In genomic region chr9:66812958-66813357, GRCh38 we compare ENCODE assay signal across 7 cellular contexts.
DNase-seq lines count a peak whose midpoint lies in the region; TF ChIP-seq lines count a peak whose summit lies in the region.
"Not testable (repeated sequence)": the region's sequence is repeated elsewhere in the genome, so short reads cannot be mapped to it uniquely, and the experiment has no call there.

No MANE protein-coding gene starts in this region.

- H3K27ac Mint-ChIP-seq in H9 (peak overlapping the region; percentile 97 to 98 (median 98)), endothelial cell (ENCODE audit: unreplicated experiment) (peak overlapping the region; percentile 86), neural crest cell (ENCODE audit: unreplicated experiment) (peak overlapping the region; percentile 98)

- H2AK5ac ChIP-seq in H9 (ENCODE audit: insufficient read length, low read length); mesendoderm (ENCODE audit: low read length): not testable (repeated sequence)

- H3K14ac ChIP-seq in H9 (ENCODE audit: insufficient read depth, low read length) = not testable (repeated sequence)

- WGBS in H9 (ENCODE audit: extremely low coverage, insufficient read length, low lambda C conversion rate) = no CpG with 5 or more reads among the region's 2 CpGs
- no CpG with 5 or more reads among the region's 2 CpGs for WGBS in mesendoderm (ENCODE audit: extremely low coverage, insufficient coverage, low lambda C conversion rate)

- H2BK15ac ChIP-seq in H9 (ENCODE audit: low read depth, low read length); mesendoderm (replicated peaks; ENCODE audit: low read depth): not testable (repeated sequence)

- not testable (repeated sequence) for H3K36me3 Mint-ChIP-seq in H9 (ENCODE audit: insufficient read depth in 1 of 3, low read depth in 3 of 3); endothelial cell (ENCODE audit: low read depth, unreplicated experiment); neural crest cell (ENCODE audit: low read depth)

- not testable (repeated sequence) for H3K4me1 Mint-ChIP-seq in H9; endothelial cell (ENCODE audit: unreplicated experiment)
- H3K4me1 Mint-ChIP-seq in neural crest cell = peaks cover 15% of the 10 kb centered on the region

- not testable (repeated sequence) for H3K27me3 Mint-ChIP-seq in H9 (ENCODE audit: low read depth); endothelial cell (ENCODE audit: unreplicated experiment); neural crest cell (ENCODE audit: low read depth)

- H3K23me2 ChIP-seq in H9 (ENCODE audit: insufficient read length, low read depth, low read length, poor library complexity, severe bottlenecking) = not testable (repeated sequence)

- not testable (repeated sequence) for H2BK120ac ChIP-seq in H9 (ENCODE audit: low read depth, low read length, poor library complexity, severe bottlenecking); mesendoderm (ENCODE audit: low read depth, low read length)

- H3K4me2 ChIP-seq in H9 (ENCODE audit: insufficient read depth, insufficient read length, low read length); mesendoderm (ENCODE audit: low read length): not testable (repeated sequence)

- not testable (repeated sequence) for H3K79me2 ChIP-seq in H9 (ENCODE audit: insufficient read depth, low read length); mesendoderm (ENCODE audit: control insufficient read depth, insufficient read depth, low read length)

- not testable (repeated sequence) for TF ChIP-seq CTCF in H9 (conservative IDR thresholded peaks at IDR 0.05); endothelial cell (IDR thresholded peaks at IDR 0.05; ENCODE audit: unreplicated experiment); neural crest cell (conservative IDR thresholded peaks at IDR 0.05)

- not testable (repeated sequence) for H2BK20ac ChIP-seq in H9 (ENCODE audit: low read depth, low read length, poor library complexity, severe bottlenecking)

- not testable (repeated sequence) for H3K56ac ChIP-seq in H9 (ENCODE audit: insufficient read length, low read depth, low read length); mesendoderm (ENCODE audit: low read length)

- not testable (repeated sequence) for H3K36me3 ChIP-seq in SJCRH30; mesendoderm (ENCODE audit: control insufficient read depth, insufficient read depth, low read length)

- H3K18ac ChIP-seq in H9 (ENCODE audit: insufficient read length, low read depth, low read length); mesendoderm (ENCODE audit: low read length): not testable (repeated sequence)

- not testable (repeated sequence) for H3K23ac ChIP-seq in H9 (ENCODE audit: insufficient read length, low read depth, low read length); mesendoderm (ENCODE audit: low read length)

- not testable (repeated sequence) for H3K4ac ChIP-seq in H9 (ENCODE audit: low read depth, low read length); mesendoderm (ENCODE audit: low read depth, low read length)

- not testable (repeated sequence) for H3K9me3 Mint-ChIP-seq in H9; endothelial cell (ENCODE audit: unreplicated experiment); neural crest cell

- peak overlapping the region; percentile 46 for H3K27ac ChIP-seq in H9 (ENCODE audit: insufficient read length, low read depth, low read length)
- H3K27ac ChIP-seq in SJCRH30; mesendoderm (ENCODE audit: low read depth, low read length): not testable (repeated sequence)

- not testable (repeated sequence) for H3K4me3 ChIP-seq in SJCRH30; mesendoderm (ENCODE audit: low read length)

- H4K5ac ChIP-seq in H9 (ENCODE audit: insufficient read length, low read depth, low read length); mesendoderm (ENCODE audit: low read length): not testable (repeated sequence)

- DNase-seq in H9 (peak; percentile 31), SJCRH30 (peak; percentile 53 to 63), dermis blood vessel endothelial cell (peak; percentile 1), mesendoderm (peak; percentile 60), neural crest cell (ENCODE audit: low read depth, low spot score) (peak; percentile 28), superior temporal gyrus (ENCODE audit: extremely low spot score) (peak; percentile 5)
- DNase-seq in endothelial cell (ENCODE audit: low spot score) = not testable (repeated sequence)

- not testable (repeated sequence) for H3K79me1 ChIP-seq in H9 (ENCODE audit: insufficient read depth, low read depth, low read length, poor library complexity, severe bottlenecking); mesendoderm (ENCODE audit: low read length)

- not testable (repeated sequence) for H3K9me3 ChIP-seq in H9 (ENCODE audit: control insufficient read depth, low read depth, low read length); SJCRH30 (replicated peaks)

- H3K9ac ChIP-seq in H9 (ENCODE audit: extremely low read depth, insufficient read length, low read length); mesendoderm (ENCODE audit: low read length): not testable (repeated sequence)

- not testable (repeated sequence) for H4K91ac ChIP-seq in H9 (ENCODE audit: insufficient read length, low read depth, low read length)

- H3K27me3 ChIP-seq in H9 (ENCODE audit: insufficient read depth, low read length); SJCRH30; mesendoderm (ENCODE audit: insufficient read depth, low read length, poor library complexity): not testable (repeated sequence)

- H4K20me1 ChIP-seq in H9 (ENCODE audit: control insufficient read depth, insufficient read depth, insufficient read length) = not testable (repeated sequence)

- H3K4me1 ChIP-seq in H9 (ENCODE audit: insufficient read depth, low read length); SJCRH30; mesendoderm (ENCODE audit: control insufficient read depth, low read depth, low read length): not testable (repeated sequence)

- H2AFZ ChIP-seq in H9 (ENCODE audit: low read length) = not testable (repeated sequence)

- not testable (repeated sequence) for H4K8ac ChIP-seq in H9 (replicated peaks; ENCODE audit: insufficient read length, low read depth, low read length); mesendoderm (ENCODE audit: low read depth, low read length)

- H3K4me3 Mint-ChIP-seq in H9 (peak overlapping the region; percentile 50 to 58; a peak in 3 of 5 replicates), neural crest cell (peak overlapping the region; percentile 66)
- H3K4me3 Mint-ChIP-seq in endothelial cell (ENCODE audit: unreplicated experiment) = not testable (repeated sequence)

- H2BK5ac ChIP-seq in H9 (ENCODE audit: insufficient read length, low read length); mesendoderm (ENCODE audit: low read length): not testable (repeated sequence)

- H2BK12ac ChIP-seq in H9 (ENCODE audit: insufficient read length, low read depth, low read length) = not testable (repeated sequence)

- H3T11ph ChIP-seq in H9 (ENCODE audit: low read length) = not testable (repeated sequence)
